ENCODE assay signal across 1 cellular context in the genomic region with DNA sequence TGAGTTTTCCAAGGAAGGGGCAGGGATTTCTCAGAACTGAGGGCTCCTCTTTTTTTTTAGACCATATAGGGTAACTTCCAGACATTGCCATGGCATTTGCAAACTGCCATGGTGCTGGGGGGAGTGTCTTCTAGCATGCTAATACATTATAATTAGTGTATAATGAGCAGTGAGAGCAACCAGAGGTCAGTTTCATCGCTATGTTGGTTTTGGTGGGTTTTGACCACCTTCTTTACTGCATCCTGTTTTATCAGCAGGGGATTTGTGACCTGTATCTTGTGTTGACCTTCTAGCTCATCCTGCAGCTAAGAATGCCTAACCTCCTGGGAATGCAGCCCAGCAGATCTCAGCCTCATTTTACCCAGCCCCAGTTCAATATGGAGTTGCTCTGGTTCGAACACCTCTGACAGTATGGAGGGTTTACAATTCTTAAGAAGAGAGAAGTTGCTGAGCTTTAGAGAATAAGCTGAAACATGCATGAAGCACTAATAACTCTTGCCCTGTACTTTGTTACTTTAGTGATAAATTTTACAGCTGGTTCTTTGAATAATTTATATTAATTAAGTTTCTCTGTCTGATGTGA.
TF ChIP-seq lines count a peak whose summit lies in the region.

No MANE protein-coding gene starts in this region.

TF ChIP-seq in GM12878, 131 proteins besides CTCF, POLR2A, EP300 and RAD21 (continued from another document):
- TF ChIP-seq, protein P1, sequence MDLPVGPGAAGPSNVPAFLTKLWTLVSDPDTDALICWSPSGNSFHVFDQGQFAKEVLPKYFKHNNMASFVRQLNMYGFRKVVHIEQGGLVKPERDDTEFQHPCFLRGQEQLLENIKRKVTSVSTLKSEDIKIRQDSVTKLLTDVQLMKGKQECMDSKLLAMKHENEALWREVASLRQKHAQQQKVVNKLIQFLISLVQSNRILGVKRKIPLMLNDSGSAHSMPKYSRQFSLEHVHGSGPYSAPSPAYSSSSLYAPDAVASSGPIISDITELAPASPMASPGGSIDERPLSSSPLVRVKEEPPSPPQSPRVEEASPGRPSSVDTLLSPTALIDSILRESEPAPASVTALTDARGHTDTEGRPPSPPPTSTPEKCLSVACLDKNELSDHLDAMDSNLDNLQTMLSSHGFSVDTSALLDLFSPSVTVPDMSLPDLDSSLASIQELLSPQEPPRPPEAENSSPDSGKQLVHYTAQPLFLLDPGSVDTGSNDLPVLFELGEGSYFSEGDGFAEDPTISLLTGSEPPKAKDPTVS (IDR thresholded peaks at IDR 0.05; ENCODE audit: low read depth, low read length), result no peak
- TF ChIP-seq YY1 (IDR thresholded peaks at IDR 0.05; ENCODE audit: low read depth, low read length) (0 out of 2 replicates have a peak, but pooled peaks have one; percentile 9), ZNF687 (IDR thresholded peaks at IDR 0.05) (peak; percentile 90), MYC (IDR thresholded peaks at IDR 0.05; ENCODE audit: insufficient read depth, insufficient read length, insufficient replicate concordance, low read length, severe bottlenecking) (no peak), FOXM1 (IDR thresholded peaks at IDR 0.05; ENCODE audit: low read depth, low read length) (no peak), JUND (IDR thresholded peaks at IDR 0.05; ENCODE audit: low read depth, low read length) (no peak), RELA (IDR thresholded peaks at IDR 0.05; ENCODE audit: borderline replicate concordance, partially characterized antibody) (no peak), IKZF2 (IDR thresholded peaks at IDR 0.05) (peak in 1 of 2 experiments; percentile 25; a peak in 1 of 4 replicates), FOS (IDR thresholded peaks at IDR 0.05; ENCODE audit: borderline replicate concordance, extremely low read depth, insufficient read length) (no peak), RBBP5 (conservative IDR thresholded peaks at IDR 0.05) (no peak)
